In the genomic region with DNA sequence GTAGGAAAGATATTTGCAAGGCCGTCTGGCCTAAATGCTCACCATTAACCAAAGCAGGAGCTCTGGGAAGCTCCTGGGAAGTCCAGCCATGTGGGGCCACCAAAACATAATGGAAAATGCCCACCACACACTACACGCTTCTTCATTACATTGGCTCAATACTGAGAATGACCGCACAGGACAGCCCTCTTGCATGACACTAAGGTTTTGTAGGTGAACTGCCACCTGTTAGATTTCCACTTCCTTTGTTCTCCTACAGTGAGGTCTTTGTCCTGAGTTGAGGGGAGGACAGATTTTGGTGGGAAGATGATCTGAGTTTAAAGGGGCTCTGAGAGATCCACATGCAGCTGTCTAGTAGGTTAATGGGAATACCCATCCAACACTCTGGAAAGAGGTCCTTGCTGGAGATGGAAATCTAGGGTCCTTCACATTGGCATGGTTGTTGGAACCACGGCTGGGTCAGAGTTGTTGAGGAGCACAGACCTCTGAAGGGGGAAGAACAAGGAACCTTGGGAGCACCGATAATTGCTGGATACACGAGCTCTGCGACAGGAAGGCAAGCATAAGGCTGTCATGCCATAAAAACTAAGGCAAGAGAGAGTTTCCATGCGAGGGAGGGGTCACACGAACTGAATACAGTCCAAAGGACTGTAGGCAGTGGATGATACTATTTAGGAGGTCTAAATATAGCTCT, we compare ENCODE assay signal across 16 cellular contexts.
DNase-seq lines count a peak whose midpoint lies in the region; ATAC-seq, FAIRE-seq and TF ChIP-seq lines count a peak whose summit lies in the region.
"Had no signal": no experiment of that assay in that cellular context is flagged by ENCODE, and none has a peak within 500 bp of the region (broad histone marks: within the 10 kb centered on the region; RNA-seq: fewer than 3 reads in every experiment).

No MANE protein-coding gene starts in this region.

- no peaks in the 10 kb centered on the region for H4K20me1 ChIP-seq in mammary epithelial cell (ENCODE audit: insufficient read depth, low read length)

- H3K36me3 ChIP-seq in breast epithelium (no peaks in the 10 kb centered on the region), mammary epithelial cell (ENCODE audit: insufficient read depth, low read length) (no peaks in the 10 kb centered on the region), kidney (ENCODE audit: control insufficient read depth in 1 of 2, insufficient read depth in 2 of 2, low read length in 2 of 2) (no peaks in the 10 kb centered on the region), trophoblast cell (ENCODE audit: control insufficient read depth in 1 of 2, insufficient read depth in 2 of 2, low read length in 2 of 2) (no peaks in the 10 kb centered on the region), uterus (no peaks in the 10 kb centered on the region)
- H3K36me3 ChIP-seq: cardiac muscle cell had no signal

- no peak for TF ChIP-seq CTCF in breast epithelium (IDR thresholded peaks at IDR 0.05)
- TF ChIP-seq CTCF in mammary epithelial cell (conservative IDR thresholded peaks at IDR 0.05 in 1 of 2, IDR thresholded peaks at IDR 0.05 in 1 of 2; ENCODE audit: extremely low read depth in 1 of 2, insufficient read depth in 1 of 2, low read depth in 1 of 2, low read length in 2 of 2) = no peak
- TF ChIP-seq CTCF in kidney (IDR thresholded peaks at IDR 0.05; ENCODE audit: borderline replicate concordance, extremely low read depth, insufficient read depth) = no peak
- TF ChIP-seq CTCF in uterus (IDR thresholded peaks at IDR 0.05) = no peak
- TF ChIP-seq CTCF in natural killer cell (IDR thresholded peaks at IDR 0.05) = no peak

- no peaks in the 10 kb centered on the region for H3K4me1 Mint-ChIP-seq in natural killer cell

- no peak overlapping the region for H2BK120ac ChIP-seq in trophoblast cell (ENCODE audit: insufficient read depth, low read length, poor library complexity)

- CTCF ChIA-PET in mammary epithelial cell (lab: Charles Lee; ENCODE audit: low non-redundant PET) = no interaction called here

- H3K36me3 Mint-ChIP-seq in natural killer cell = no peaks in the 10 kb centered on the region

- no TSS peak for BruUV-seq in mammary epithelial cell (replicated peaks; lab: Mats Ljungman, UMichigan)

- no peaks in the 10 kb centered on the region for H3K9me3 Mint-ChIP-seq in natural killer cell
- H3K9me3 Mint-ChIP-seq: activated naive CD4-positive, alpha-beta T cell treated with anti-CD3 and anti-CD28 coated beads for 36 hours had no signal

- DNase-seq in breast epithelium (ENCODE audit: low spot score in 2 of 2) (no peak), mammary epithelial cell (no peak), kidney (no peak), trophoblast cell (no peak), uterus (no peak), OCI-M2 (lab: John Stamatoyannopoulos, UW; ENCODE audit: unreplicated experiment) (no peak), hepatic stellate cell (ENCODE audit: low spot score) (no peak), natural killer cell (no peak)
- DNase-seq: activated naive CD4-positive, alpha-beta T cell treated with anti-CD3 and anti-CD28 coated beads for 36 hours; kidney glomerular epithelial cell; NCI-H1436 treated with DMSO at 0.1 percent for 48 hours; NCI-H446 treated with DMSO at 0.1 percent for 48 hours; nucleus accumbens had no signal

- no peak overlapping the region for H3K27ac Mint-ChIP-seq in natural killer cell
- H3K27ac Mint-ChIP-seq: activated naive CD4-positive, alpha-beta T cell treated with anti-CD3 and anti-CD28 coated beads for 36 hours had no signal

- in situ Hi-C loops in mammary epithelial cell (cut with MboI; ENCODE audit: low sequenced_read_pairs in 2 of 2) = no loop called here

- peak overlapping the region; percentile 13 to 30 for H3K27ac ChIP-seq in breast epithelium
- no peak overlapping the region for H3K27ac ChIP-seq in mammary epithelial cell (ENCODE audit: insufficient read depth, low read depth, low read length)
- H3K27ac ChIP-seq in kidney (ENCODE audit: low read depth in 2 of 2, low read length in 2 of 2) = peak overlapping the region in 1 of 2 donors; percentile 85
- no peak overlapping the region for H3K27ac ChIP-seq in trophoblast cell (ENCODE audit: low read depth, low read length)
- H3K27ac ChIP-seq in uterus = peak overlapping the region; percentile 96 to 98

- ATAC-seq in natural killer cell = no peak

- H3K18ac ChIP-seq in trophoblast cell (ENCODE audit: low read length) = no peak overlapping the region

- peaks cover 0 to 3% of the 10 kb centered on the region in 2 donors for H3K27me3 Mint-ChIP-seq in natural killer cell (ENCODE audit: low read depth in 2 of 2)

- no peak overlapping the region for H3K9ac ChIP-seq in mammary epithelial cell (ENCODE audit: insufficient read depth, low read length)
- no peak overlapping the region for H3K9ac ChIP-seq in kidney (ENCODE audit: low read length in 2 of 2)
- H3K9ac ChIP-seq in trophoblast cell (ENCODE audit: low read length) = no peak overlapping the region

- H3K27me3 ChIP-seq in breast epithelium (no peaks in the 10 kb centered on the region), mammary epithelial cell (ENCODE audit: insufficient read depth, low read length) (no peaks in the 10 kb centered on the region), trophoblast cell (ENCODE audit: insufficient read depth, low read length) (no peaks in the 10 kb centered on the region), uterus (no peaks in the 10 kb centered on the region)
- H3K27me3 ChIP-seq: cardiac muscle cell had no signal

- H3K79me2 ChIP-seq in mammary epithelial cell (ENCODE audit: insufficient read depth, low read length) (no peaks in the 10 kb centered on the region), trophoblast cell (ENCODE audit: control insufficient read depth, insufficient read depth, low read length, poor library complexity) (no peaks in the 10 kb centered on the region)

- H2AK5ac ChIP-seq in trophoblast cell (ENCODE audit: low read length) = peak overlapping the region; percentile 28

- H3K4ac ChIP-seq in trophoblast cell (ENCODE audit: low read depth, low read length) = no peak overlapping the region

- no peak for FAIRE-seq in kidney (lab: Jason Lieb, UNC)
- FAIRE-seq: A204.1, GM12892 had no signal

- H2BK5ac ChIP-seq in trophoblast cell (ENCODE audit: low read depth, low read length, poor library complexity) = no peak overlapping the region

- H2BK12ac ChIP-seq in trophoblast cell (ENCODE audit: low read length) = no peak overlapping the region

- H2AFZ ChIP-seq in mammary epithelial cell (ENCODE audit: low read depth, low read length) (no peak overlapping the region), trophoblast cell (ENCODE audit: insufficient read depth, low read length, poor library complexity) (no peak overlapping the region)

- intact Hi-C loops in breast epithelium (cut with DNase I; ENCODE audit: low total_unique reads) (no loop called here), mammary epithelial cell (cut with micrococcal nuclease) (no loop called here), kidney (cut with DNase I) (no loop called here), uterus (cut with DNase I; ENCODE audit: low total_unique reads) (no loop called here), natural killer cell (cut with micrococcal nuclease) (no loop called here)

- WGBS in mammary epithelial cell (ENCODE audit: low coverage, missing lambda C conversion rate) = 93% methylated on average over 6 of the region's 9 CpGs
- no CpG with 5 or more reads among the region's 9 CpGs for WGBS in trophoblast cell (ENCODE audit: extremely low coverage, insufficient coverage, insufficient read length)

- H3K79me1 ChIP-seq in trophoblast cell (ENCODE audit: low read length) = peaks cover 6% of the 10 kb centered on the region

- H4K12ac ChIP-seq in trophoblast cell (ENCODE audit: low read depth, low read length) = no peak overlapping the region

- H3K4me3 ChIP-seq in breast epithelium (no peak overlapping the region), mammary epithelial cell (replicated peaks in 1 of 3; ENCODE audit: insufficient read depth in 1 of 3, low read depth in 2 of 3, low read length in 3 of 3) (no peak overlapping the region), kidney (ENCODE audit: low read length in 2 of 2) (peak overlapping the region; percentile 32 to 43), trophoblast cell (ENCODE audit: low read depth, low read length) (no peak overlapping the region), uterus (no peak overlapping the region)
- H3K4me3 ChIP-seq: cardiac muscle cell had no signal

- dilution Hi-C loops in mammary epithelial cell (cut with HindIII; ENCODE audit: low sequenced_read_pairs) = no loop called here

- H3K4me1 ChIP-seq in breast epithelium (peaks cover 0 to under 1% of the 10 kb centered on the region in 2 donors), mammary epithelial cell (ENCODE audit: insufficient read depth, low read length) (peaks cover 6% of the 10 kb centered on the region), kidney (ENCODE audit: control insufficient read depth in 1 of 2, insufficient read depth in 1 of 2, low read depth in 1 of 2, low read length in 2 of 2) (peaks cover 48 to 49% of the 10 kb centered on the region in 2 donors), trophoblast cell (ENCODE audit: control insufficient read depth in 1 of 2, insufficient read depth in 2 of 2, low read length in 2 of 2) (peaks cover 0 to 5% of the 10 kb centered on the region in 2 experiments), uterus (peaks cover 12 to 17% of the 10 kb centered on the region in 2 donors)

- no peak overlapping the region for H3K14ac ChIP-seq in trophoblast cell (ENCODE audit: low read length)

- H3K23ac ChIP-seq in trophoblast cell (ENCODE audit: low read length) = no peak overlapping the region

- H3K9me3 ChIP-seq in breast epithelium (no peaks in the 10 kb centered on the region), mammary epithelial cell (replicated peaks; ENCODE audit: insufficient read depth, low read length) (no peaks in the 10 kb centered on the region), kidney (ENCODE audit: control insufficient read depth in 1 of 2, low read length in 2 of 2) (no peaks in the 10 kb centered on the region), trophoblast cell (ENCODE audit: insufficient read depth, low read depth, low read length) (no peaks in the 10 kb centered on the region), uterus (no peaks in the 10 kb centered on the region)

- H3K4me3 Mint-ChIP-seq in natural killer cell = no peak overlapping the region
- H3K4me3 Mint-ChIP-seq: activated naive CD4-positive, alpha-beta T cell treated with anti-CD3 and anti-CD28 coated beads for 36 hours had no signal

- H3K4me2 ChIP-seq in mammary epithelial cell (ENCODE audit: insufficient read depth, low read depth, low read length) = no peak overlapping the region
- H3K4me2 ChIP-seq in trophoblast cell (ENCODE audit: low read length) = no peak overlapping the region

- H4K8ac ChIP-seq in trophoblast cell (ENCODE audit: low read depth, low read length) = no peak overlapping the region

- no peak for TF ChIP-seq POLR2A in breast epithelium (IDR thresholded peaks at IDR 0.05)
- no peak for TF ChIP-seq POLR2A in uterus (IDR thresholded peaks at IDR 0.05)

- no peak overlapping the region for H4K91ac ChIP-seq in trophoblast cell (ENCODE audit: low read depth, low read length)

Comparison
In these comparisons a context has a peak if more than half of its experiments do, and no peak if none do; other contexts are left out.
1. H3K27ac ChIP-seq: peak in breast epithelium (2 of 2) and uterus (2 of 2); none in mammary epithelial cell (single experiment) and trophoblast cell (single experiment).
2. H3K4me3 ChIP-seq: peak in kidney (2 of 2); none in breast epithelium (0 of 3), mammary epithelial cell (0 of 3), trophoblast cell (single experiment) and uterus (0 of 2).